Comparison of ENCODE assay signal across 26 cellular contexts in the genomic region with DNA sequence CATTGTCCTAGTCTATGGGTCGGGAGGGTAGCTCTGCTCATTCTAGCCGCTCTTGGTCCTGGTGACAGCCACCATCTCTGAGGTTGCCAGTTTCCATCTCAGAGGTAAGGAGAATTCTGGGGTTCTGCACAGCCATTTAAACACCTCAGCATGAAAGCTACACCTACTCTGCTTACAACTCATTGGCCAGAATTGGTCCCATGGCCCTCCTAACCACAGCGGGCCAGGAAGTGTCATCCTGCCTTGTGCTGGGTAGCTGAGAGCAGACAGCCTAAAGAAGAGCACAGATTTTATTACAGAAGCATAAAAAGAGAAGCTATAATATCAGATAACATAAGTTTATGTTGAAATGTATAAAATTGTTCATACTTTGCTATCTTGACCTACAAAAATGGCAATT.
DNase-seq lines count a peak whose midpoint lies in the region; ATAC-seq, FAIRE-seq and TF ChIP-seq lines count a peak whose summit lies in the region.
"Had no signal": no experiment of that assay in that cellular context is flagged by ENCODE, and none has a peak within 500 bp of the region (broad histone marks: within the 10 kb centered on the region; RNA-seq: fewer than 3 reads in every experiment).

No MANE protein-coding gene starts in this region.

- no peaks in the 10 kb centered on the region for H3K9me3 Mint-ChIP-seq in activated CD8-positive, alpha-beta T cell treated with anti-CD3 and anti-CD28 coated beads for 36 hours
- no peaks in the 10 kb centered on the region for H3K9me3 Mint-ChIP-seq in activated CD8-positive, alpha-beta T cell treated with anti-CD3 and anti-CD28 coated beads, Interleukin-2, amount 10 ng/mL, durations not matched to agents 7 days and 5 days (ENCODE audit: insufficient read depth)
- H3K9me3 Mint-ChIP-seq: CD4-positive, alpha-beta memory T cell; CD8-positive, alpha-beta memory T cell had no signal

- 63% methylated on average over 3 of the region's 3 CpGs for WGBS in GM12878 (ENCODE audit: insufficient coverage, insufficient replicate concordance, low lambda C conversion rate, missing lambda C conversion rate)
- 93% methylated on average over 3 of the region's 3 CpGs; no CpG with 5 or more reads in 1 of the 2 experiments for WGBS in H1 (ENCODE audit: extremely low coverage in 1 of 2, insufficient coverage in 1 of 2, insufficient read length in 1 of 2, insufficient replicate concordance in 2 of 2, low coverage in 1 of 2, low lambda C conversion rate in 2 of 2, missing lambda C conversion rate in 1 of 2), 2 experiments

- no peaks in the 10 kb centered on the region for H3K36me3 Mint-ChIP-seq in activated CD8-positive, alpha-beta T cell treated with anti-CD3 and anti-CD28 coated beads for 36 hours (ENCODE audit: low read depth)
- H3K36me3 Mint-ChIP-seq in activated CD8-positive, alpha-beta T cell treated with anti-CD3 and anti-CD28 coated beads, Interleukin-2, amount 10 ng/mL, durations not matched to agents 7 days and 5 days (ENCODE audit: low read depth) = no peaks in the 10 kb centered on the region
- H3K36me3 Mint-ChIP-seq: CD14-positive monocyte; CD4-positive, alpha-beta memory T cell; CD4-positive, CD25-positive, alpha-beta regulatory T cell; CD8-positive, alpha-beta memory T cell had no signal

- FAIRE-seq in GM12878 (lab: Jason Lieb, UNC) (no peak), H1 (lab: Jason Lieb, UNC) (peak; percentile 48)
- FAIRE-seq: A549, G401.6, GM12891, GM19239 had no signal

- no peak overlapping the region for H3K27ac Mint-ChIP-seq in activated CD8-positive, alpha-beta T cell treated with anti-CD3 and anti-CD28 coated beads for 36 hours
- H3K27ac Mint-ChIP-seq in activated CD8-positive, alpha-beta T cell treated with anti-CD3 and anti-CD28 coated beads, Interleukin-2, amount 10 ng/mL, durations not matched to agents 7 days and 5 days = no peak overlapping the region
- H3K27ac Mint-ChIP-seq: B cell; CD14-positive monocyte; CD4-positive, alpha-beta memory T cell; CD4-positive, CD25-positive, alpha-beta regulatory T cell; CD8-positive, alpha-beta memory T cell had no signal

- RAD21 ChIA-PET in GM12878 (lab: Charles Lee; ENCODE audit: unreplicated experiment) = interaction anchor here (1.0 kb wide), 1 partner anchor 175 kb away, joined by 4 read pairs; no protein-coding TSS in a partner anchor

- H2BK15ac ChIP-seq in H1 (ENCODE audit: low read length) = no peak overlapping the region

- no peak overlapping the region for H3K18ac ChIP-seq in H1 (ENCODE audit: extremely low read depth, low read length)

- H3K9me3 ChIP-seq in GM12878 (replicated peaks; ENCODE audit: control insufficient read depth, insufficient read depth, low read length) = no peaks in the 10 kb centered on the region
- 0 out of 4 replicates have a peak, but pooled peaks cover 0 to 4% of the 10 kb centered on the region in 2 experiments for H3K9me3 ChIP-seq in H1 (ENCODE audit: insufficient read depth in 2 of 2, low read depth in 1 of 2, low read length in 1 of 2)

- H3K9ac ChIP-seq in GM12878 (ENCODE audit: control insufficient read depth, insufficient read depth, low read length) (no peak overlapping the region), H1 (replicated peaks in 1 of 4; ENCODE audit: extremely low read depth in 1 of 4, low read depth in 3 of 4, low read length in 3 of 4) (no peak overlapping the region)
- H3K9ac ChIP-seq: BLaER1 treated with 17β-estradiol and CSF1 and Interleukin-3, amounts not matched to agents 10 nM and 100 nM had no signal

- H3K4me3 ChIP-seq in GM12878 = no peak overlapping the region
- H3K4me3 ChIP-seq in H1 (ENCODE audit: extremely low read depth in 1 of 4, insufficient read depth in 2 of 4, low read depth in 3 of 4, low read length in 4 of 4) = no peak overlapping the region
- H3K4me3 ChIP-seq: A549; BLaER1 treated with 17β-estradiol and CSF1 and Interleukin-3, amounts not matched to agents 10 nM and 100 nM had no signal

- H3K27me3 Mint-ChIP-seq in activated CD8-positive, alpha-beta T cell treated with anti-CD3 and anti-CD28 coated beads for 36 hours = peaks cover 10% of the 10 kb centered on the region
- H3K27me3 Mint-ChIP-seq in activated CD8-positive, alpha-beta T cell treated with anti-CD3 and anti-CD28 coated beads, Interleukin-2, amount 10 ng/mL, durations not matched to agents 7 days and 5 days (ENCODE audit: low read depth) = peaks cover 14% of the 10 kb centered on the region

- no peaks in the 10 kb centered on the region for H3K79me1 ChIP-seq in H1 (ENCODE audit: low read depth, low read length)

- CTCF ChIA-PET in activated CD8-positive, alpha-beta T cell treated with anti-CD3 and anti-CD28 coated beads for 36 hours (lab: Charles Lee) = interaction anchor here (1.2 kb wide), 1 partner anchor 324 kb away, joined by 3 read pairs; no protein-coding TSS in a partner anchor
- CTCF ChIA-PET in activated CD8-positive, alpha-beta T cell treated with anti-CD3 and anti-CD28 coated beads, Interleukin-2, amount 10 ng/mL, durations not matched to agents 7 days and 5 days (lab: Charles Lee) = no interaction called here
- CTCF ChIA-PET in GM12878 (lab: Yijun Ruan, JAX) = interaction anchor here (0.8 to 1.8 kb wide), 4 partner anchors 40 to 324 kb away, joined by 3 to 5 read pairs (median 4); no protein-coding TSS in a partner anchor
- CTCF ChIA-PET in H1 (lab: Charles Lee; ENCODE audit: partially characterized antibody) = interaction anchor here (0.9 to 1.9 kb wide), 6 partner anchors 16 to 354 kb away, joined by 3 to 8 read pairs (median 4); no protein-coding TSS in a partner anchor

- H3K14ac ChIP-seq in H1 (ENCODE audit: insufficient read length) = no peak overlapping the region

- no peak overlapping the region for H2BK12ac ChIP-seq in H1 (ENCODE audit: low read depth, low read length)

- no peaks in the 10 kb centered on the region for H3K36me3 ChIP-seq in GM12878 (ENCODE audit: control insufficient read depth in 2 of 2, insufficient read depth in 2 of 2, low read length in 1 of 2)
- H3K36me3 ChIP-seq in H1 (ENCODE audit: control insufficient read depth in 2 of 4, insufficient read depth in 4 of 4, low read length in 3 of 4) = no peaks in the 10 kb centered on the region
- H3K36me3 ChIP-seq: BLaER1 treated with 17β-estradiol and CSF1 and Interleukin-3, amounts not matched to agents 10 nM and 100 nM had no signal

- no peak overlapping the region for H2AK5ac ChIP-seq in H1 (ENCODE audit: low read depth, low read length)

- no peak overlapping the region for H2BK20ac ChIP-seq in H1 (ENCODE audit: low read length)

- H4K20me1 ChIP-seq in GM12878 (ENCODE audit: control insufficient read depth, insufficient read depth) (no peaks in the 10 kb centered on the region), H1 (replicated peaks in 1 of 2; ENCODE audit: control insufficient read depth in 1 of 2, insufficient read depth in 2 of 2, low read length in 2 of 2) (no peaks in the 10 kb centered on the region)
- H4K20me1 ChIP-seq: BLaER1 treated with 17β-estradiol and CSF1 and Interleukin-3, amounts not matched to agents 10 nM and 100 nM had no signal

- H4K91ac ChIP-seq in H1 (replicated peaks; ENCODE audit: insufficient read length, low read length) = no peak overlapping the region

- no peak for TF ChIP-seq EP300 in GM12878 (IDR thresholded peaks at IDR 0.05; ENCODE audit: borderline replicate concordance in 1 of 2, control insufficient read depth in 1 of 2, low read depth in 2 of 2, low read length in 2 of 2)
- no peak for TF ChIP-seq EP300 in H1 (IDR thresholded peaks at IDR 0.05; ENCODE audit: borderline replicate concordance in 1 of 2, low read depth in 2 of 2, low read length in 2 of 2)

- H3K27ac ChIP-seq in GM12878 (ENCODE audit: control insufficient read depth, insufficient read depth) = no peak overlapping the region
- no peak overlapping the region for H3K27ac ChIP-seq in H1 (ENCODE audit: low read depth, low read length)
- H3K27ac ChIP-seq: 22Rv1; A549; BLaER1 treated with 17β-estradiol and CSF1 and Interleukin-3, amounts not matched to agents 10 nM and 100 nM had no signal

- H3K4ac ChIP-seq in H1 (replicated peaks; ENCODE audit: insufficient read length, low read depth, low read length) = no peak overlapping the region

- in situ Hi-C loops in GM12878 (cut with MboI) = no loop called here
- in situ Hi-C loops in G401 (cut with HindIII; ENCODE audit: low sequenced_read_pairs) = no loop called here

- no peak overlapping the region for H2BK120ac ChIP-seq in H1 (replicated peaks; ENCODE audit: low read depth, low read length)

- no peak overlapping the region for H4K5ac ChIP-seq in H1 (ENCODE audit: insufficient read length, low read depth, low read length)

- SMC1A ChIA-PET in GM12878 (lab: Charles Lee; ENCODE audit: uncharacterized antibody, unreplicated experiment) = interaction anchor here (0.6 to 2.4 kb wide), 4 partner anchors 29 to 189 kb away, joined by 3 to 6 read pairs (median 4); no protein-coding TSS in a partner anchor

- no peak overlapping the region for H3K56ac ChIP-seq in H1 (replicated peaks; ENCODE audit: insufficient read length, low read depth, low read length)

- no peak overlapping the region for H3K4me2 ChIP-seq in GM12878 (ENCODE audit: control insufficient read depth, insufficient read depth)
- no peak overlapping the region for H3K4me2 ChIP-seq in H1 (ENCODE audit: insufficient read depth in 1 of 2, low read depth in 2 of 2, low read length in 2 of 2)
- H3K4me2 ChIP-seq: A549; BLaER1 treated with 17β-estradiol and CSF1 and Interleukin-3, amounts not matched to agents 10 nM and 100 nM had no signal

- H3K27me3 ChIP-seq in GM12878 (replicated peaks in 1 of 2; ENCODE audit: control insufficient read depth in 2 of 2, insufficient read depth in 2 of 2, low read length in 1 of 2) (no peaks in the 10 kb centered on the region), H1 (replicated peaks in 1 of 4; ENCODE audit: control insufficient read depth in 3 of 4, extremely low read depth in 1 of 4, insufficient read depth in 3 of 4, low read length in 3 of 4) (no peaks in the 10 kb centered on the region)
- H3K27me3 ChIP-seq: BLaER1 treated with 17β-estradiol and CSF1 and Interleukin-3, amounts not matched to agents 10 nM and 100 nM had no signal

- intact Hi-C loops in activated CD8-positive, alpha-beta T cell treated with anti-CD3 and anti-CD28 coated beads for 36 hours (cut with micrococcal nuclease) = no loop called here
- intact Hi-C loops in GM12878 (cut with micrococcal nuclease; ENCODE audit: unreplicated experiment) = no loop called here

- TF ChIP-seq CTCF in activated CD8-positive, alpha-beta T cell treated with anti-CD3 and anti-CD28 coated beads for 36 hours (IDR thresholded peaks at IDR 0.05) = no peak
- TF ChIP-seq CTCF in GM12878 (IDR thresholded peaks at IDR 0.05 in 2 of 3, conservative IDR thresholded peaks at IDR 0.05 in 1 of 3; ENCODE audit: control insufficient read depth in 2 of 3, extremely low read depth in 1 of 3, insufficient read depth in 1 of 3, low read depth in 3 of 3, low read length in 3 of 3) (no peak), H1 (IDR thresholded peaks at IDR 0.05; ENCODE audit: control extremely low read depth in 1 of 3, insufficient read depth in 1 of 3, low read depth in 1 of 3, low read length in 3 of 3) (no peak)

- H3K79me2 ChIP-seq in GM12878 (ENCODE audit: control insufficient read depth, insufficient read depth, low read length) (no peaks in the 10 kb centered on the region), H1 (ENCODE audit: control insufficient read depth in 1 of 2, insufficient read depth in 2 of 2, low read length in 2 of 2) (no peaks in the 10 kb centered on the region)

- H2AFZ ChIP-seq in GM12878 (ENCODE audit: control insufficient read depth, low read depth, low read length) (no peak overlapping the region), H1 (ENCODE audit: low read length) (no peak overlapping the region)

- no peak overlapping the region for H4K8ac ChIP-seq in H1 (ENCODE audit: extremely low read depth, insufficient read depth, low read length)

- no peaks in the 10 kb centered on the region for H3K23me2 ChIP-seq in H1 (ENCODE audit: low read depth, low read length)

- no peak overlapping the region for H3K4me3 Mint-ChIP-seq in activated CD8-positive, alpha-beta T cell treated with anti-CD3 and anti-CD28 coated beads for 36 hours
- no peak overlapping the region for H3K4me3 Mint-ChIP-seq in activated CD8-positive, alpha-beta T cell treated with anti-CD3 and anti-CD28 coated beads, Interleukin-2, amount 10 ng/mL, durations not matched to agents 7 days and 5 days
- H3K4me3 Mint-ChIP-seq: B cell; CD14-positive monocyte; CD4-positive, alpha-beta memory T cell; CD4-positive, CD25-positive, alpha-beta regulatory T cell; CD8-positive, alpha-beta memory T cell had no signal

- no peak overlapping the region for H2BK5ac ChIP-seq in H1 (ENCODE audit: low read depth, low read length)

- TF ChIP-seq POLR2A in GM12878 (IDR thresholded peaks at IDR 0.05; ENCODE audit: low read depth, low read length) = no peak
- no peak for TF ChIP-seq POLR2A in H1 (IDR thresholded peaks at IDR 0.05; ENCODE audit: control extremely low read depth in 1 of 2, low read depth in 2 of 2, low read length in 2 of 2)

- H3K4me1 ChIP-seq in GM12878 (ENCODE audit: control insufficient read depth, insufficient read depth, low read length) (no peaks in the 10 kb centered on the region), H1 (replicated peaks in 1 of 4; ENCODE audit: control insufficient read depth in 3 of 4, insufficient read depth in 4 of 4, low read length in 3 of 4) (no peaks in the 10 kb centered on the region; a peak in 1 of 7 replicates)
- H3K4me1 ChIP-seq: A549 had no signal

- DNase-seq in activated CD8-positive, alpha-beta T cell treated with anti-CD3 and anti-CD28 coated beads for 36 hours = peak; percentile 7
- DNase-seq in activated CD8-positive, alpha-beta T cell treated with anti-CD3 and anti-CD28 coated beads, Interleukin-2, amount 10 ng/mL, durations not matched to agents 7 days and 5 days = no peak
- DNase-seq in GM12878 (ENCODE audit: low read depth, low spot score) = no peak
- no peak for DNase-seq in H1 (ENCODE audit: low read depth in 1 of 2, low spot score in 2 of 2)
- DNase-seq in GM03348 (ENCODE audit: low spot score) = no peak
- DNase-seq in G401 (ENCODE audit: low spot score) = no peak
- DNase-seq: AML-193; CD4-positive, alpha-beta memory T cell; CD4-positive, CD25-positive, alpha-beta regulatory T cell; CD8-positive, alpha-beta memory T cell; COR-L47; DMS 273 treated with DMSO at 0.1 percent for 48 hours; DMS153; DMS53; DMS79; DND-41; EL; GF-D8 had no signal

- peak; percentile 24 for ATAC-seq in activated CD8-positive, alpha-beta T cell treated with anti-CD3 and anti-CD28 coated beads for 36 hours
- ATAC-seq in activated CD8-positive, alpha-beta T cell treated with anti-CD3 and anti-CD28 coated beads, Interleukin-2, amount 10 ng/mL, durations not matched to agents 7 days and 5 days = no peak
- peak; percentile 60 for ATAC-seq in GM12878
- ATAC-seq: A549 had no signal

- no TSS peak for BruUV-seq in GM12878 (replicated peaks; lab: Mats Ljungman, UMichigan)

- POLR2A ChIA-PET in activated CD8-positive, alpha-beta T cell treated with anti-CD3 and anti-CD28 coated beads for 36 hours (lab: Charles Lee) = interaction anchor here (1.1 kb wide), 1 partner anchor 15 kb away, joined by 3 read pairs; no protein-coding TSS in a partner anchor
- POLR2A ChIA-PET in activated CD8-positive, alpha-beta T cell treated with anti-CD3 and anti-CD28 coated beads, Interleukin-2, amount 10 ng/mL, durations not matched to agents 7 days and 5 days (lab: Charles Lee) = interaction anchor here (0.7 kb wide), 1 partner anchor 144 kb away, joined by 4 read pairs; no protein-coding TSS in a partner anchor
- POLR2A ChIA-PET in GM12878 (lab: Charles Lee) = no interaction called here
- POLR2A ChIA-PET in H1 (lab: Charles Lee; ENCODE audit: partially characterized antibody) = interaction anchor here (1.3 kb wide), 1 partner anchor 336 kb away, joined by 3 read pairs; no protein-coding TSS in a partner anchor

- no peaks in the 10 kb centered on the region for H3K4me1 Mint-ChIP-seq in activated CD8-positive, alpha-beta T cell treated with anti-CD3 and anti-CD28 coated beads for 36 hours (ENCODE audit: low read depth)
- H3K4me1 Mint-ChIP-seq in activated CD8-positive, alpha-beta T cell treated with anti-CD3 and anti-CD28 coated beads, Interleukin-2, amount 10 ng/mL, durations not matched to agents 7 days and 5 days (ENCODE audit: low read depth) = no peaks in the 10 kb centered on the region
- H3K4me1 Mint-ChIP-seq: B cell; CD14-positive monocyte; CD4-positive, alpha-beta memory T cell; CD4-positive, CD25-positive, alpha-beta regulatory T cell; CD8-positive, alpha-beta memory T cell had no signal

- no peak for TF ChIP-seq RAD21 in GM12878 (IDR thresholded peaks at IDR 0.05; ENCODE audit: insufficient read depth, low read depth, low read length)
- TF ChIP-seq RAD21 in H1 (IDR thresholded peaks at IDR 0.05 in 1 of 2, conservative IDR thresholded peaks at IDR 0.05 in 1 of 2; ENCODE audit: low read depth in 2 of 2, low read length in 2 of 2) = no peak

- H3K23ac ChIP-seq in H1 (ENCODE audit: insufficient read length) = no peak overlapping the region
